Comparison of ENCODE assay signal across 8 cellular contexts in the genomic region with DNA sequence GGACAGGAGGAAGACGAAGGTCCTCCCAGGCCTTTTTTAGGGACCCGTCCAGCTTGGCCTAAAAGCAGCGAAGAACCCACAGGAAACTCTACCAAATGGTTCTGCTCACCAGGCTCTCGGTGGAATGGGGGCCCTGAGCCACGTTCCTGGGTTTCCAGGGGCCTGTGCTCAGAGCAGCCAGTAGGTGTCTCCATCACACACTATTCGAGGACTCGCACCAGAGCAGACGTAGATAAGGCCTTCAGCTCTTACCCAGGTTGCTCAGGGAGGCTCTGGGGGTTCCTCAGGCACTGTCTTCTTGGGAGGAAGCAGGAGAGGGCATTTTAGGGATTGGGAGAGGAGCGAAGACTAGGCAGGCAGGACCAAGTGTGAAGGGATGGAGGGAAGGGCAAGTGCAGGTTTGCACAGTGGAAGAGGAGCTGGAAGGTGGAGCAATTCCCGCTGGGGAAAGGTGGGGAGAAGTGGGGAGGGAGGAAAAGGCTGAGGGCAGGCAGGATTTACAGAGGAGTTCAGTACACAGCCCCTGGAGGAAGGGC.
A peak's percentile ranks its signal among the peaks of the same experiment; 100 is the strongest.
DNase-seq lines count a peak whose midpoint lies in the region; ATAC-seq and TF ChIP-seq lines count a peak whose summit lies in the region.

No MANE protein-coding gene starts in this region.

- H3K36me3 ChIP-seq in BJ (ENCODE audit: control insufficient read depth, insufficient read depth, low read length): no peaks in the 10 kb centered on the region
- H3K36me3 ChIP-seq in adrenal gland (replicated peaks in 1 of 2): no peaks in the 10 kb centered on the region
- H3K36me3 ChIP-seq in right atrium auricular region: no peaks in the 10 kb centered on the region

- no peak overlapping the region for H3K4me3 ChIP-seq in BJ (ENCODE audit: low read depth, low read length)
- no peak overlapping the region for H3K4me3 ChIP-seq in adrenal gland
- no peak overlapping the region for H3K4me3 ChIP-seq in right atrium auricular region
- no peak overlapping the region for H3K4me3 ChIP-seq in retinal pigment epithelial cell (ENCODE audit: low read length)

- ATAC-seq in GM21381 (IDR thresholded peaks at IDR 0.05; ENCODE audit: unreplicated experiment) (peak; percentile 72), HG03135 (IDR thresholded peaks at IDR 0.05; ENCODE audit: unreplicated experiment) (no peak)

- H3K4me1 ChIP-seq in adrenal gland (replicated peaks in 1 of 2): no peaks in the 10 kb centered on the region
- peaks cover 0 to 7% of the 10 kb centered on the region in 2 donors for H3K4me1 ChIP-seq in right atrium auricular region

- POLR2A ChIA-PET in BJ (lab: Charles Lee): interaction anchor here (0.6 kb wide), 1 partner anchor 125 kb away, joined by 4 read pairs; no protein-coding TSS in a partner anchor

- H3K9me3 ChIP-seq in adrenal gland (replicated peaks in 1 of 3) (no peaks in the 10 kb centered on the region), right atrium auricular region (no peaks in the 10 kb centered on the region)

- DNase-seq in BJ (ENCODE audit: low read depth) (no peak), NCI-H1092 treated with DMSO at 0.1 percent for 48 hours (lab: John Stamatoyannopoulos, UW) (peak; percentile 62), T follicular helper cell (ENCODE audit: low read depth) (peak; percentile 33), adrenal gland (peak; percentile 45 to 84 (median 73)), right atrium auricular region (ENCODE audit: low spot score) (peak; percentile 60), retinal pigment epithelial cell (ENCODE audit: low read depth) (no peak)

- H3K27ac ChIP-seq in adrenal gland (no peak overlapping the region), right atrium auricular region (no peak overlapping the region)

- peaks cover 9% of the 10 kb centered on the region for H3K27me3 ChIP-seq in BJ (ENCODE audit: control insufficient read depth, insufficient read depth, low read length)
- H3K27me3 ChIP-seq in adrenal gland: no peaks in the 10 kb centered on the region
- H3K27me3 ChIP-seq in right atrium auricular region: no peaks in the 10 kb centered on the region

- WGBS in adrenal gland, 4 donors: 14 to 20% (median 17%) methylated on average over 7 to 10 of the region's 10 CpGs

- TF ChIP-seq POLR2A in adrenal gland (IDR thresholded peaks at IDR 0.05): no peak

- CTCF ChIA-PET in BJ (lab: Yijun Ruan, JAX): interaction anchor here (0.5 to 5.3 kb wide), 34 partner anchors 7 to 1877 kb away, joined by 3 to 41 read pairs (median 4); no protein-coding TSS in a partner anchor

- intact Hi-C loops in adrenal gland (cut with DNase I): loop anchor here (10.0 kb wide), 2 partner anchors 261 to 871 kb away; no protein-coding TSS in a partner anchor

- TF ChIP-seq CTCF in BJ (IDR thresholded peaks at IDR 0.05; ENCODE audit: insufficient read depth, low read depth, low read length) (peak; percentile 90), adrenal gland (IDR thresholded peaks at IDR 0.05) (peak; percentile 61 to 84 (median 70)), right atrium auricular region (IDR thresholded peaks at IDR 0.05) (peak; percentile 52 to 83), retinal pigment epithelial cell (conservative IDR thresholded peaks at IDR 0.05; ENCODE audit: low read depth, low read length) (peak; percentile 93)

Comparison
In these comparisons a context has a peak if more than half of its experiments do, and no peak if none do; other contexts are left out.
1. DNase-seq: peak in NCI-H1092 treated with DMSO at 0.1 percent for 48 hours (single experiment), T follicular helper cell (single experiment), adrenal gland (7 of 7) and right atrium auricular region (single experiment); none in BJ (single experiment) and retinal pigment epithelial cell (single experiment).
2. Peak in every context shown above with its lines, with median percentiles within 50 percentile points of each other: CTCF ChIP-seq.